In the genomic region with DNA sequence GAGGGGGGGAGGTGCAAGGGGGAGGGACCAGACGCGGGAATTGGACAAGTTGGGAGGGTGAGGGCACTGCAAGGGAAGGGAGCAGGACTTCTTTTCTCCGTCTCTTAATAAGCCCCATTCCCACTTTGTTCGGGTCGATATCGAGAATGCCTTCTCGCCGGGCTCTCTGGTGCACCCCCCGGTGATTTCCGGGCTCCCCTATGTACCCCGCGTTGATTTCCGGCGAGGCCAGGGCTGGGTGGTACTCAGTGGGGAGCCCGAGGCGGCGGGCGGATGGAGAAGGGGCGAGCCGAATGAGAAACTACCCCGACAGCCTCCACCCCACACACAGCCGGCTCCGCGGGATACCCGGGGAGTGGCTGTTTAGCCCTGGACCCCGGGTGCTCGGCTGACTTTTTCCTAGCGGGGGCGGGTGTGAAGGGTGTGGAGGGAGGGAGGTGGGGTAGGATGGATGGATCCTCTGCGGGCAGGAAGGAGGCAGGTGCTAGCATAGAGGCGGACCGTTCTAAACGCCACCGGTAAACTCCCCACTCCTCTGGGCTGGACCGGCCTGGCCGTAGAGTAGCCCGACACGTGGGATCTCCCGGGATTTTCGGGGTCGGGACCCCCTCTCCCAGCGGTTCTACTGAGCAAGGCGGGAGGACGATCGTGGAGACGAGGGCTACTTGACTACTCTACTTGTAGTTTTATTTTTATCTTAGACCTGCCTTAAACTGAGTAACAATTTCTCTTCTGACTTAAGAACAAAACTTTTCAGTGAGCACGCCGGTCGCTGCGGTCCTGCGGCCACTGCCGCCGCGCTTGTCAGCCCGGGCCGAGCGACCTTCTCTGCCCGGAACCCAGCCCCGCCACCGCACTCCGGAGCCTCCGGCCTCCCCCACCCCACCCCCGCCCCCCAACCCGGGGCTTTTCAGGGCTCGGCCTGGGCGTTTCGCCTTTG, we compare ENCODE assay signal across 8 cellular contexts. TPM values are rescaled to one million over a fixed set of nuclear protein-coding genes. Genes with fewer than 3 reads are reported as not detected.
A peak's percentile ranks its signal among the peaks of the same experiment; 100 is the strongest.
DNase-seq lines count a peak whose midpoint lies in the region; ATAC-seq and TF ChIP-seq lines count a peak whose summit lies in the region.

No MANE protein-coding gene starts in this region.

- H3K36me3 ChIP-seq in CD4-positive, alpha-beta memory T cell (ENCODE audit: insufficient read depth, low read length), result no peaks in the 10 kb centered on the region
- H3K36me3 ChIP-seq in gastrocnemius medialis, result no peaks in the 10 kb centered on the region

- no peak for TF ChIP-seq CTCF in gastrocnemius medialis (IDR thresholded peaks at IDR 0.05 in 4 of 5, conservative IDR thresholded peaks at IDR 0.05 in 1 of 5)

- no peak overlapping the region for H3K27ac ChIP-seq in CD4-positive, alpha-beta memory T cell (ENCODE audit: low read depth, low read length)
- H3K27ac ChIP-seq in gastrocnemius medialis, result peak overlapping the region in 3 of 4 donors; percentile 57 to 62 (median 61)

- peak; percentile 22 to 56 (median 27) for DNase-seq in CD4-positive, alpha-beta memory T cell
- peak; percentile 54 for DNase-seq in KG1 (lab: John Stamatoyannopoulos, UW)
- DNase-seq in activated T-helper 2 cell treated with anti-CD3 and anti-CD28 coated beads, Interferon-gamma antibody, Interleukin-2, Interleukin-4, amounts not matched to agents 10 μg/mL and 5 μg/mL and 100 μg/mL, durations not matched to agents 14 hours and 24 hours and 36 hours (ENCODE audit: low spot score), result no peak
- DNase-seq in left ventricle myocardium superior, result peak; percentile 39
- no peak for DNase-seq in gastrocnemius medialis
- no peak for DNase-seq in cerebellum (ENCODE audit: low spot score)
- DNase-seq in NCI-H128 (lab: John Stamatoyannopoulos, UW; ENCODE audit: unreplicated experiment), result no peak

- peak overlapping the region in 2 of 7 donors; percentile 41 to 76 for H3K27ac Mint-ChIP-seq in CD4-positive, alpha-beta memory T cell
- H3K27ac Mint-ChIP-seq in activated T-helper 2 cell treated with anti-CD3 and anti-CD28 coated beads, Interferon-gamma antibody, Interleukin-2, Interleukin-4, amounts not matched to agents 10 μg/mL and 5 μg/mL and 100 μg/mL, durations not matched to agents 14 hours and 24 hours and 36 hours, result no peak overlapping the region

- in situ Hi-C loops in gastrocnemius medialis (cut with MboI; ENCODE audit: low sequenced_read_pairs in 4 of 4), result no loop called here

- H3K4me3 ChIP-seq in CD4-positive, alpha-beta memory T cell (ENCODE audit: low read length in 2 of 2), result peak overlapping the region; percentile 42 to 54
- H3K4me3 ChIP-seq in gastrocnemius medialis, result peak overlapping the region; percentile 43 to 64 (median 56)

- CTCF ChIA-PET in CD4-positive, alpha-beta memory T cell (lab: Charles Lee; ENCODE audit: partially characterized antibody), result interaction anchor here (0.6 kb wide), 1 partner anchor 360 kb away, joined by 3 read pairs; no protein-coding TSS in a partner anchor

- H3K9me3 Mint-ChIP-seq in CD4-positive, alpha-beta memory T cell, result peaks cover 0 to 14% (median 0%) of the 10 kb centered on the region in 8 donors
- H3K9me3 Mint-ChIP-seq in activated T-helper 2 cell treated with anti-CD3 and anti-CD28 coated beads, Interferon-gamma antibody, Interleukin-2, Interleukin-4, amounts not matched to agents 10 μg/mL and 5 μg/mL and 100 μg/mL, durations not matched to agents 14 hours and 24 hours and 36 hours, result no peaks in the 10 kb centered on the region

- intact Hi-C loops in CD4-positive, alpha-beta memory T cell (cut with micrococcal nuclease), result no loop called here
- intact Hi-C loops in activated T-helper 2 cell treated with anti-CD3 and anti-CD28 coated beads, Interferon-gamma antibody, Interleukin-2, Interleukin-4, amounts not matched to agents 10 μg/mL and 5 μg/mL and 100 μg/mL, durations not matched to agents 14 hours and 24 hours and 36 hours (cut with micrococcal nuclease), result no loop called here
- intact Hi-C loops in left ventricle myocardium superior (cut with micrococcal nuclease), result no loop called here
- intact Hi-C loops in gastrocnemius medialis (cut with DNase I; ENCODE audit: low total_unique reads), result loop anchor here (10.0 kb wide), 1 partner anchor 99 kb away; no protein-coding TSS in a partner anchor

- peak overlapping the region; percentile 84 to 95 (median 88) for H3K4me3 Mint-ChIP-seq in CD4-positive, alpha-beta memory T cell
- H3K4me3 Mint-ChIP-seq in activated T-helper 2 cell treated with anti-CD3 and anti-CD28 coated beads, Interferon-gamma antibody, Interleukin-2, Interleukin-4, amounts not matched to agents 10 μg/mL and 5 μg/mL and 100 μg/mL, durations not matched to agents 14 hours and 24 hours and 36 hours (ENCODE audit: low read depth), result peak overlapping the region; percentile 82

- POLR2A ChIA-PET in CD4-positive, alpha-beta memory T cell (lab: Charles Lee; ENCODE audit: partially characterized antibody), result no interaction called here

- no peaks in the 10 kb centered on the region for H3K9me3 ChIP-seq in CD4-positive, alpha-beta memory T cell (ENCODE audit: control insufficient read depth in 1 of 2, low read length in 2 of 2)
- H3K9me3 ChIP-seq in gastrocnemius medialis, result no peaks in the 10 kb centered on the region

- peaks cover 38 to 51% of the 10 kb centered on the region in 2 donors for H3K27me3 Mint-ChIP-seq in CD4-positive, alpha-beta memory T cell
- peaks cover 48% of the 10 kb centered on the region for H3K27me3 Mint-ChIP-seq in activated T-helper 2 cell treated with anti-CD3 and anti-CD28 coated beads, Interferon-gamma antibody, Interleukin-2, Interleukin-4, amounts not matched to agents 10 μg/mL and 5 μg/mL and 100 μg/mL, durations not matched to agents 14 hours and 24 hours and 36 hours (ENCODE audit: low read depth)

- TF ChIP-seq POLR2A in gastrocnemius medialis (IDR thresholded peaks at IDR 0.05), result no peak

- H3K36me3 Mint-ChIP-seq in CD4-positive, alpha-beta memory T cell, result no peaks in the 10 kb centered on the region
- H3K36me3 Mint-ChIP-seq in activated T-helper 2 cell treated with anti-CD3 and anti-CD28 coated beads, Interferon-gamma antibody, Interleukin-2, Interleukin-4, amounts not matched to agents 10 μg/mL and 5 μg/mL and 100 μg/mL, durations not matched to agents 14 hours and 24 hours and 36 hours (ENCODE audit: low read depth), result no peaks in the 10 kb centered on the region

- H3K27me3 ChIP-seq in CD4-positive, alpha-beta memory T cell (ENCODE audit: insufficient read depth, low read length), result peaks cover 79% of the 10 kb centered on the region
- H3K27me3 ChIP-seq in gastrocnemius medialis, result peaks cover 91 to 94% (median 93%) of the 10 kb centered on the region in 3 donors

- H3K4me1 ChIP-seq in CD4-positive, alpha-beta memory T cell (ENCODE audit: insufficient read depth, low read length), result peaks cover 46% of the 10 kb centered on the region
- H3K4me1 ChIP-seq in gastrocnemius medialis, result peaks cover 18 to 21% of the 10 kb centered on the region in 2 donors

- peak; percentile 49 for ATAC-seq in left ventricle myocardium superior
- peak in 1 of 2 donors; percentile 47 for ATAC-seq in gastrocnemius medialis
- no peak for ATAC-seq in HG03457 (IDR thresholded peaks at IDR 0.05; ENCODE audit: unreplicated experiment)

- H3K4me1 Mint-ChIP-seq in CD4-positive, alpha-beta memory T cell, result peaks cover 14 to 45% (median 27%) of the 10 kb centered on the region in 4 donors
- peaks cover 24% of the 10 kb centered on the region for H3K4me1 Mint-ChIP-seq in activated T-helper 2 cell treated with anti-CD3 and anti-CD28 coated beads, Interferon-gamma antibody, Interleukin-2, Interleukin-4, amounts not matched to agents 10 μg/mL and 5 μg/mL and 100 μg/mL, durations not matched to agents 14 hours and 24 hours and 36 hours (ENCODE audit: low read depth)

RNA-seq across cellular contexts. Expression of gene RNF220, which starts 1.0 kb away (rescaled TPM):
- 100 to 1,000 TPM; 115 to 125 TPM for total RNA-seq in CD4-positive, alpha-beta memory T cell
- polyA plus RNA-seq in CD4-positive, alpha-beta memory T cell, result 100 to 1,000 TPM in 1 of 2 donors, 10 to 100 TPM in 1; 74.7 to 106 TPM
- 88.0 and 89.5 TPM in 2 replicates for total RNA-seq in activated T-helper 2 cell treated with anti-CD3 and anti-CD28 coated beads, Interferon-gamma antibody, Interleukin-2, Interleukin-4, amounts not matched to agents 10 μg/mL and 5 μg/mL and 100 μg/mL, durations not matched to agents 14 hours and 24 hours and 36 hours
- total RNA-seq in left ventricle myocardium superior (71.2 TPM), gastrocnemius medialis (100 to 1,000 TPM in 3 of 4 donors, 10 to 100 TPM in 1; 91.2 to 172 (median 128) TPM), cerebellum (37.9 TPM)

RNA-seq across cellular contexts. Expression of gene ERI3, which starts 51.0 kb away (rescaled TPM):
- 10 to 100 TPM; 26.4 to 29.6 TPM for total RNA-seq in CD4-positive, alpha-beta memory T cell
- 10 to 100 TPM; 33.7 to 59.4 TPM for polyA plus RNA-seq in CD4-positive, alpha-beta memory T cell
- 40.6 and 43.5 TPM in 2 replicates for total RNA-seq in activated T-helper 2 cell treated with anti-CD3 and anti-CD28 coated beads, Interferon-gamma antibody, Interleukin-2, Interleukin-4, amounts not matched to agents 10 μg/mL and 5 μg/mL and 100 μg/mL, durations not matched to agents 14 hours and 24 hours and 36 hours
- 52.6 TPM for total RNA-seq in left ventricle myocardium superior
- 100 to 1,000 TPM in 1 of 4 donors, 10 to 100 TPM in 3; 53.8 to 101 (median 79.8) TPM for total RNA-seq in gastrocnemius medialis
- total RNA-seq in cerebellum, result 44.3 TPM

Comparison
In these comparisons a context has a peak if more than half of its experiments do, and no peak if none do; other contexts are left out.
1. DNase-seq: peak in CD4-positive, alpha-beta memory T cell (5 of 5), KG1 (single experiment) and left ventricle myocardium superior (single experiment); none in activated T-helper 2 cell treated with anti-CD3 and anti-CD28 coated beads, Interferon-gamma antibody, Interleukin-2, Interleukin-4, amounts not matched to agents 10 μg/mL and 5 μg/mL and 100 μg/mL, durations not matched to agents 14 hours and 24 hours and 36 hours (single experiment), gastrocnemius medialis (0 of 2), cerebellum (single experiment) and NCI-H128 (single experiment).